ENCODE assay signal across 8 cellular contexts in the genomic region with DNA sequence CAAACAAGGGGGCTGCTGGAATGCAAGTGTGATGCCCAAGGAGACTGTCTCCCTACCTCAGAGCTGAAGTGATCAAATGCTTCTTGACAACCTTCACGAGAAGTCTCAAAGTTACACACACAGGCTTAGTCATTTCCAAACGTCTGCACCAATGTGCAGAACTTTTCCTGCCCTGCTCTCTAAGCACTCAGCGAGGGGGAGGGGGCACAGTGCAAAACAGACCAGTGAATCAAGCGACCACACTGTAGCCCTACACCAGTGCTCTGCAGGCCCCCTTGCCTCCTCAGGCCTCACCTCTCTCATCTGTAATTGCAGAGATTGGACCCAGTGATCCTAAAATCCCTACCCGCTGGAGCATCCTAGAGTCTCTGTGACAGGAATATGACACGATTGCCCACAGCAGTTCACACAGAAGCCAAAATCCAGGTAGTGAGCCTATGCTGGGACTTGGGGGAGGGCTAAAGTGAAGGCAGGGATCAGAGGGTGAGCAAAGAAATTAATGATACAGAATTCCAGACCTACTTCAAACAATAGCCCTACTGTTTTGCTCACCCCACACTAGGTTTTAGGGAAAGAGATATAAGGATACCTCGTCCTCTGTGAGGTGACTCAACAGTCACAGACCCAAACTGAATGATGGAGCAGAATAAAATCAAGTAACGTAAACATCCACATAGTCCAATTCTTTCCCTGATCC. TPM values are rescaled to one million over a fixed set of nuclear protein-coding genes. Genes with fewer than 3 reads are reported as not detected.
DNase-seq lines count a peak whose midpoint lies in the region; ATAC-seq, FAIRE-seq and TF ChIP-seq lines count a peak whose summit lies in the region.

No MANE protein-coding gene starts in this region.

- FAIRE-seq in GM12891 (lab: Jason Lieb, UNC) = peak; percentile 82

- peaks cover 94% of the 10 kb centered on the region for H3K79me2 ChIP-seq in smooth muscle cell (ENCODE audit: low read depth)

- peak; percentile 83 for ATAC-seq in SK-N-SH treated with all-trans-retinoic acid at 6 μM for 48 hours

- DNase-seq in GM12891 (ENCODE audit: insufficient read length, low spot score) = no peak
- DNase-seq in dermis blood vessel endothelial cell = peak; percentile 53
- DNase-seq in smooth muscle cell (lab: John Stamatoyannopoulos, UW; ENCODE audit: unreplicated experiment) = no peak
- no peak for DNase-seq in NCI-H510A (lab: John Stamatoyannopoulos, UW)
- no peak for DNase-seq in SK-N-DZ (ENCODE audit: low spot score)
- DNase-seq in AG08396 (ENCODE audit: low spot score) = no peak
- no peak for DNase-seq in hepatic stellate cell (ENCODE audit: low spot score)

- H3K4me1 ChIP-seq in smooth muscle cell (ENCODE audit: low read depth) = peaks cover 19% of the 10 kb centered on the region

- peak overlapping the region; percentile 73 for H3K4me2 ChIP-seq in smooth muscle cell

- peaks cover 39% of the 10 kb centered on the region for H4K20me1 ChIP-seq in smooth muscle cell (ENCODE audit: low read depth)

- 41% methylated on average over 8 of the region's 8 CpGs for WGBS in smooth muscle cell (ENCODE audit: low lambda C conversion rate)

- H3K27me3 ChIP-seq in smooth muscle cell (ENCODE audit: low read depth) = no peaks in the 10 kb centered on the region

- H3K9me3 ChIP-seq in smooth muscle cell (replicated peaks; ENCODE audit: low read depth) = no peaks in the 10 kb centered on the region

- no peak for TF ChIP-seq CTCF in smooth muscle cell (IDR thresholded peaks at IDR 0.05; ENCODE audit: borderline replicate concordance, insufficient read depth, poor library complexity, severe bottlenecking)

- H3K4me3 ChIP-seq in smooth muscle cell = no peak overlapping the region

- no peak overlapping the region for H2AFZ ChIP-seq in smooth muscle cell (ENCODE audit: low read depth)

- peak overlapping the region; percentile 31 for H3K9ac ChIP-seq in smooth muscle cell (ENCODE audit: low read depth)

- no peak for TF ChIP-seq POLR2A in GM12891 (IDR thresholded peaks at IDR 0.05; ENCODE audit: low read depth, low read length)

- peak overlapping the region; percentile 62 for H3K27ac ChIP-seq in smooth muscle cell (ENCODE audit: low read depth)

- peaks cover 25% of the 10 kb centered on the region for H3F3A ChIP-seq in smooth muscle cell (ENCODE audit: low read depth)

- H3K36me3 ChIP-seq in smooth muscle cell (ENCODE audit: low read depth) = no peaks in the 10 kb centered on the region

TF ChIP-seq in GM12891, 5 proteins besides CTCF, POLR2A, EP300 and RAD21:
- TF ChIP-seq POU2F2 (IDR thresholded peaks at IDR 0.05; ENCODE audit: low read depth, low read length) (no peak), POLR2AphosphoS5 (IDR thresholded peaks at IDR 0.05; ENCODE audit: low read depth, low read length) (no peak), PAX5 (IDR thresholded peaks at IDR 0.05; ENCODE audit: insufficient read depth, low read length, severe bottlenecking) (no peak), TAF1 (IDR thresholded peaks at IDR 0.05; ENCODE audit: low read depth, low read length) (no peak), SPI1 (IDR thresholded peaks at IDR 0.05; ENCODE audit: low read depth, low read length) (no peak)

TF ChIP-seq in SK-N-SH treated with all-trans-retinoic acid at 6 μM for 48 hours, 23 proteins besides CTCF, POLR2A, EP300 and RAD21:
- TF ChIP-seq, protein P1, sequence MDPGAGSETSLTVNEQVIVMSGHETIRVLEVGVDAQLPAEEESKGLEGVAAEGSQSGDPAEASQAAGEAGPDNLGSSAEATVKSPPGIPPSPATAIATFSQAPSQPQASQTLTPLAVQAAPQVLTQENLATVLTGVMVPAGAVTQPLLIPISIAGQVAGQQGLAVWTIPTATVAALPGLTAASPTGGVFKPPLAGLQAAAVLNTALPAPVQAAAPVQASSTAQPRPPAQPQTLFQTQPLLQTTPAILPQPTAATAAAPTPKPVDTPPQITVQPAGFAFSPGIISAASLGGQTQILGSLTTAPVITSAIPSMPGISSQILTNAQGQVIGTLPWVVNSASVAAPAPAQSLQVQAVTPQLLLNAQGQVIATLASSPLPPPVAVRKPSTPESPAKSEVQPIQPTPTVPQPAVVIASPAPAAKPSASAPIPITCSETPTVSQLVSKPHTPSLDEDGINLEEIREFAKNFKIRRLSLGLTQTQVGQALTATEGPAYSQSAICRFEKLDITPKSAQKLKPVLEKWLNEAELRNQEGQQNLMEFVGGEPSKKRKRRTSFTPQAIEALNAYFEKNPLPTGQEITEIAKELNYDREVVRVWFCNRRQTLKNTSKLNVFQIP (CRISPR knock-in tag; IDR thresholded peaks at IDR 0.05; ENCODE audit: borderline replicate concordance, low read depth) = no peak
- TF ChIP-seq ISL1 (CRISPR knock-in tag; IDR thresholded peaks at IDR 0.05) = no peak
- no peak for TF ChIP-seq ESRRG (CRISPR knock-in tag; IDR thresholded peaks at IDR 0.05)
- no peak for TF ChIP-seq ZC3H10 (CRISPR knock-in tag; IDR thresholded peaks at IDR 0.05)
- TF ChIP-seq, protein P2, sequence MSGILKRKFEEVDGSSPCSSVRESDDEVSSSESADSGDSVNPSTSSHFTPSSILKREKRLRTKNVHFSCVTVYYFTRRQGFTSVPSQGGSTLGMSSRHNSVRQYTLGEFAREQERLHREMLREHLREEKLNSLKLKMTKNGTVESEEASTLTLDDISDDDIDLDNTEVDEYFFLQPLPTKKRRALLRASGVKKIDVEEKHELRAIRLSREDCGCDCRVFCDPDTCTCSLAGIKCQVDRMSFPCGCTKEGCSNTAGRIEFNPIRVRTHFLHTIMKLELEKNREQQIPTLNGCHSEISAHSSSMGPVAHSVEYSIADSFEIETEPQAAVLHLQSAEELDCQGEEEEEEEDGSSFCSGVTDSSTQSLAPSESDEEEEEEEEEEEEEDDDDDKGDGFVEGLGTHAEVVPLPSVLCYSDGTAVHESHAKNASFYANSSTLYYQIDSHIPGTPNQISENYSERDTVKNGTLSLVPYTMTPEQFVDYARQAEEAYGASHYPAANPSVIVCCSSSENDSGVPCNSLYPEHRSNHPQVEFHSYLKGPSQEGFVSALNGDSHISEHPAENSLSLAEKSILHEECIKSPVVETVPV (CRISPR knock-in tag; IDR thresholded peaks at IDR 0.05) = no peak
- TF ChIP-seq ZNF8 (CRISPR knock-in tag; IDR thresholded peaks at IDR 0.05) = no peak
- TF ChIP-seq OSR1 (CRISPR knock-in tag; IDR thresholded peaks at IDR 0.05) = no peak
- TF ChIP-seq ZFP30 (CRISPR knock-in tag; IDR thresholded peaks at IDR 0.05) = no peak
- no peak for TF ChIP-seq BACH2 (CRISPR knock-in tag; IDR thresholded peaks at IDR 0.05; ENCODE audit: borderline replicate concordance)
- TF ChIP-seq, protein P3, sequence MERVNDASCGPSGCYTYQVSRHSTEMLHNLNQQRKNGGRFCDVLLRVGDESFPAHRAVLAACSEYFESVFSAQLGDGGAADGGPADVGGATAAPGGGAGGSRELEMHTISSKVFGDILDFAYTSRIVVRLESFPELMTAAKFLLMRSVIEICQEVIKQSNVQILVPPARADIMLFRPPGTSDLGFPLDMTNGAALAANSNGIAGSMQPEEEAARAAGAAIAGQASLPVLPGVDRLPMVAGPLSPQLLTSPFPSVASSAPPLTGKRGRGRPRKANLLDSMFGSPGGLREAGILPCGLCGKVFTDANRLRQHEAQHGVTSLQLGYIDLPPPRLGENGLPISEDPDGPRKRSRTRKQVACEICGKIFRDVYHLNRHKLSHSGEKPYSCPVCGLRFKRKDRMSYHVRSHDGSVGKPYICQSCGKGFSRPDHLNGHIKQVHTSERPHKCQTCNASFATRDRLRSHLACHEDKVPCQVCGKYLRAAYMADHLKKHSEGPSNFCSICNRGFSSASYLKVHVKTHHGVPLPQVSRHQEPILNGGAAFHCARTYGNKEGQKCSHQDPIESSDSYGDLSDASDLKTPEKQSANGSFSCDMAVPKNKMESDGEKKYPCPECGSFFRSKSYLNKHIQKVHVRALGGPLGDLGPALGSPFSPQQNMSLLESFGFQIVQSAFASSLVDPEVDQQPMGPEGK (CRISPR knock-in tag; IDR thresholded peaks at IDR 0.05; ENCODE audit: borderline replicate concordance) = no peak
- TF ChIP-seq ARNTL (CRISPR knock-in tag; IDR thresholded peaks at IDR 0.05; ENCODE audit: borderline replicate concordance, low read depth) = no peak
- TF ChIP-seq, protein P4, sequence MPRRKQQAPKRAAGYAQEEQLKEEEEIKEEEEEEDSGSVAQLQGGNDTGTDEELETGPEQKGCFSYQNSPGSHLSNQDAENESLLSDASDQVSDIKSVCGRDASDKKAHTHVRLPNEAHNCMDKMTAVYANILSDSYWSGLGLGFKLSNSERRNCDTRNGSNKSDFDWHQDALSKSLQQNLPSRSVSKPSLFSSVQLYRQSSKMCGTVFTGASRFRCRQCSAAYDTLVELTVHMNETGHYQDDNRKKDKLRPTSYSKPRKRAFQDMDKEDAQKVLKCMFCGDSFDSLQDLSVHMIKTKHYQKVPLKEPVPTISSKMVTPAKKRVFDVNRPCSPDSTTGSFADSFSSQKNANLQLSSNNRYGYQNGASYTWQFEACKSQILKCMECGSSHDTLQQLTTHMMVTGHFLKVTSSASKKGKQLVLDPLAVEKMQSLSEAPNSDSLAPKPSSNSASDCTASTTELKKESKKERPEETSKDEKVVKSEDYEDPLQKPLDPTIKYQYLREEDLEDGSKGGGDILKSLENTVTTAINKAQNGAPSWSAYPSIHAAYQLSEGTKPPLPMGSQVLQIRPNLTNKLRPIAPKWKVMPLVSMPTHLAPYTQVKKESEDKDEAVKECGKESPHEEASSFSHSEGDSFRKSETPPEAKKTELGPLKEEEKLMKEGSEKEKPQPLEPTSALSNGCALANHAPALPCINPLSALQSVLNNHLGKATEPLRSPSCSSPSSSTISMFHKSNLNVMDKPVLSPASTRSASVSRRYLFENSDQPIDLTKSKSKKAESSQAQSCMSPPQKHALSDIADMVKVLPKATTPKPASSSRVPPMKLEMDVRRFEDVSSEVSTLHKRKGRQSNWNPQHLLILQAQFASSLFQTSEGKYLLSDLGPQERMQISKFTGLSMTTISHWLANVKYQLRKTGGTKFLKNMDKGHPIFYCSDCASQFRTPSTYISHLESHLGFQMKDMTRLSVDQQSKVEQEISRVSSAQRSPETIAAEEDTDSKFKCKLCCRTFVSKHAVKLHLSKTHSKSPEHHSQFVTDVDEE (CRISPR knock-in tag; IDR thresholded peaks at IDR 0.05) = no peak
- TF ChIP-seq ZNF70 (CRISPR knock-in tag; IDR thresholded peaks at IDR 0.05) = no peak
- TF ChIP-seq SNAI2 (CRISPR knock-in tag; IDR thresholded peaks at IDR 0.05) = no peak
- no peak for TF ChIP-seq RARB (CRISPR knock-in tag; IDR thresholded peaks at IDR 0.05)
TF ChIP-seq in SK-N-SH treated with all-trans-retinoic acid at 6 μM for 48 hours: peak in this region for 0.

RNA-seq across cellular contexts. Expression of a gene that starts 56.4 kb away (rescaled TPM):
- 14.3 TPM for polyA plus RNA-seq in GM12891 (2012; ENCODE audit: low read depth, missing spikeins)
- total RNA-seq in dermis blood vessel endothelial cell (14.3 and 15.3 TPM in 2 replicates), smooth muscle cell (40.6 and 45.8 TPM in 2 replicates)
- polyA plus RNA-seq in smooth muscle cell = 17.9 and 22.8 TPM in 2 replicates
- 3.0 and 4.4 TPM in 2 replicates for polyA plus RNA-seq in SK-N-DZ (2014; cell fraction: cytosol; rRNA removed)
- 2.3 and 6.3 TPM in 2 replicates for polyA plus RNA-seq in SK-N-DZ (2014; cell fraction: nucleus; rRNA removed)
